In the genomic region with DNA sequence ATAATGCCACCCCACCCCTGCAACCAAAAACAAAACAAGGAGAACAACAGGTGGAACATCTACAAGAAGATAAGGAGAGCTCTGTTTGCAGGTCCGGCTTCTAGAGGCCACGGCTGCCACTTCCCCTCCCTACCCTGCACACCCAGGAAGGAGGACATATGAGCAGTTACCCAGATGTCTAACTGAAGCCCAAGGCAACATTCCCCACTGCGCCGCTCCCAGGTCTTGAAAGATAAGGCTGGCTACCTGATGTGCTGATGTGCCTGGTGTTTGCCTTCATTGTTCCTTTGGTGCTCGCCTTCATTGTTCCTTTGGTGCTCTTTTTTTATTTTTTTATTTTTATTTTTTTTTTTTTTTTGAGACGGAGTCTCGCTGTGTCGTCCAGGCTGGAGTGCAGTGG, we compare ENCODE assay signal across 22 cellular contexts.
DNase-seq lines count a peak whose midpoint lies in the region; ATAC-seq and TF ChIP-seq lines count a peak whose summit lies in the region.
"Had no signal": no experiment of that assay in that cellular context is flagged by ENCODE, and none has a peak within 500 bp of the region (broad histone marks: within the 10 kb centered on the region; RNA-seq: fewer than 3 reads in every experiment).

No MANE protein-coding gene starts in this region.

- 0 out of 2 replicates have a peak, but pooled peaks cover 2% of the 10 kb centered on the region for H3K4me1 ChIP-seq in HEK293 (ENCODE audit: control insufficient read depth, insufficient read depth, low read length)
- H3K4me1 ChIP-seq in neutrophil (ENCODE audit: control insufficient read depth in 1 of 2, insufficient read depth in 1 of 2, low read depth in 1 of 2, low read length in 1 of 2): peaks cover 14% of the 10 kb centered on the region in 2 experiments
- H3K4me1 ChIP-seq: BE2C, BLaER1 had no signal

- no peaks in the 10 kb centered on the region for H3K27me3 ChIP-seq in neutrophil
- H3K27me3 ChIP-seq: BE2C, BLaER1 had no signal

- POLR2A ChIA-PET in HEK293 (lab: Yijun Ruan, JAX): no interaction called here

- H3K4me3 ChIP-seq in HEK293 (ENCODE audit: low read depth, low read length) (no peak overlapping the region), neutrophil (ENCODE audit: low read depth in 1 of 2, low read length in 1 of 2) (no peak overlapping the region)
- H3K4me3 ChIP-seq: BLaER1 had no signal

- CTCF ChIA-PET in HEK293 (lab: Yijun Ruan, JAX): interaction anchor here (1.9 kb wide), 1 partner anchor 13 kb away, joined by 10 read pairs; no protein-coding TSS in a partner anchor

- TF ChIP-seq CTCF in HEK293 (tag by site-specific recombination; IDR thresholded peaks at IDR 0.05) (no peak), neutrophil (IDR thresholded peaks at IDR 0.05) (no peak)

- H3K27ac ChIP-seq in HEK293 (ENCODE audit: extremely low read depth, low read depth, low read length): no peak overlapping the region
- peak overlapping the region; percentile 46 for H3K27ac ChIP-seq in neutrophil
- H3K27ac ChIP-seq: BLaER1 had no signal

- H3K36me3 ChIP-seq in HEK293 (ENCODE audit: control insufficient read depth in 2 of 2, insufficient read depth in 1 of 2, low read length in 2 of 2): no peaks in the 10 kb centered on the region
- peaks cover 8% of the 10 kb centered on the region for H3K36me3 ChIP-seq in neutrophil
- H3K36me3 ChIP-seq: BE2C, BLaER1 had no signal

- DNase-seq in ELF-1 (ENCODE audit: low read depth, low spot score): peak; percentile 20
- DNase-seq: 8988T; ACHN; BE2C; C1 segment of cervical spinal cord; CD4-positive, alpha-beta memory T cell; CD4-positive, CD25-positive, alpha-beta regulatory T cell; CD8-positive, alpha-beta memory T cell; COR-L47; DMS 273 treated with DMSO at 0.1 percent for 48 hours; DMS153; DMS53; DMS79; DND-41; EL; GF-D8 had no signal

- H3K9me3 ChIP-seq in HEK293 (ENCODE audit: control insufficient read depth, insufficient read depth, low read depth, low read length): no peaks in the 10 kb centered on the region
- H3K9me3 ChIP-seq in neutrophil: no peaks in the 10 kb centered on the region
- H3K9me3 ChIP-seq: BE2C, BLaER1 had no signal

- ATAC-seq in GM19351 (IDR thresholded peaks at IDR 0.05; ENCODE audit: unreplicated experiment) (no peak), GM21360 (IDR thresholded peaks at IDR 0.05; ENCODE audit: unreplicated experiment) (no peak), GM19328 (IDR thresholded peaks at IDR 0.05; ENCODE audit: unreplicated experiment) (no peak)

TF ChIP-seq in HEK293, 187 proteins besides CTCF, POLR2A, EP300 and RAD21:
- TF ChIP-seq SCRT2 (tag by site-specific recombination; IDR thresholded peaks at IDR 0.05) (peak; percentile 38; the same call in 1 of the 2 replicates), SP3 (tag by site-specific recombination; IDR thresholded peaks at IDR 0.05) (no peak)
